In genomic region chr6:38818691-38819090, GRCh38 we compare ENCODE assay signal across 5 cellular contexts.
"Had no signal": no experiment of that assay in that cellular context is flagged by ENCODE, and none has a peak within 500 bp of the region (broad histone marks: within the 10 kb centered on the region; RNA-seq: fewer than 3 reads in every experiment).

No MANE protein-coding gene starts in this region.

- H3K4me3 ChIP-seq: GM23338, K562 had no signal

- H3K4me2 ChIP-seq: GM23338 had no signal

- H3K27ac Mint-ChIP-seq: GM23338, H9 had no signal

- H3K4me3 Mint-ChIP-seq: GM23338, H9 had no signal

- H3K4me1 Mint-ChIP-seq: GM23338, H9 had no signal

- H3K9me3 Mint-ChIP-seq: GM23338, H9 had no signal

- DNase-seq: H9, HCEC 1CT, IMR-90 had no signal

- ATAC-seq: GM23338, K562 had no signal

- H2AFZ ChIP-seq: GM23338 had no signal
